ENCODE assay signal across 1 cellular context in genomic region chr3:152524198-152525140, GRCh38.
TF ChIP-seq lines count a peak whose summit lies in the region.

No MANE protein-coding gene starts in this region.

TF ChIP-seq in HCT116, 20 proteins besides CTCF, POLR2A, EP300 and RAD21 (continued from another document):
- TF ChIP-seq ZBTB33 (IDR thresholded peaks at IDR 0.05; ENCODE audit: extremely low read depth, insufficient replicate concordance, low read length) (no peak), ATF3 (IDR thresholded peaks at IDR 0.05) (no peak), EZH2phosphoT487 (IDR thresholded peaks at IDR 0.05; ENCODE audit: borderline replicate concordance) (no peak), YY1 (IDR thresholded peaks at IDR 0.05; ENCODE audit: extremely low read depth, insufficient replicate concordance, low read depth, low read length) (no peak), MAX (IDR thresholded peaks at IDR 0.05) (no peak), SP1 (IDR thresholded peaks at IDR 0.05; ENCODE audit: low read depth) (no peak), FOSL1 (IDR thresholded peaks at IDR 0.05; ENCODE audit: low read depth) (no peak), EZH2 (IDR thresholded peaks at IDR 0.05) (no peak)
TF ChIP-seq in HCT116: peak in this region for 0.
